22 cellular contexts compared by ENCODE assay signal in the genomic region with DNA sequence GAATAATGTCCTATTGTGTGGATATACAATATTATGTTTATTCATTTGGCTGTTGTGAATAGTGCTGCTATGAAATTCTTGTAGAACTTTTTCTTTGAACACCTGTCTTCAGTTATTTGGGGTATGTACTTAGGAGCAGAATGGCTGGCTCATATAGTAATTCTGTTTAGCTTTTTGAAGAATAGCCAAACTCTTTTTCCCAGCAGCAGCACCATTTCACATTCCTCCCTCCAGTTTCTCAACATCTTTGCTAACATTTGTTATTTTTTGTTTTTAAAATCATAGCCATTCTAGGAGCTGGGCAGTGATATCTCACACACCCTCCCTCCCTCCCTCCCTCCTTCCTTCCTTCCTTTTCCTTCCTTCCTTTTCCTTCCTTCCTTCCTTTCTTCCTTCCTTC.
"Had no signal": no experiment of that assay in that cellular context is flagged by ENCODE, and none has a peak within 500 bp of the region (broad histone marks: within the 10 kb centered on the region; RNA-seq: fewer than 3 reads in every experiment).

No MANE protein-coding gene starts in this region.

- H3K36me3 ChIP-seq: left ventricle myocardium inferior, ovary, right atrium auricular region, spleen, suprapubic skin, thoracic aorta, tibial artery, upper lobe of right lung had no signal

- H3K36me3 Mint-ChIP-seq: stimulated activated effector memory CD8-positive, alpha-beta T cell treated with anti-CD3 and anti-CD28 coated beads, Interleukin-12 subunit alpha, Interleukin-12 subunit beta, amount 100 ng/mL, for 72 hours had no signal

- H3K27me3 Mint-ChIP-seq: progenitor cell of endocrine pancreas had no signal

- H3K4me1 Mint-ChIP-seq: mesothelial cell of epicardium; naive B cell; stimulated activated effector memory CD8-positive, alpha-beta T cell treated with anti-CD3 and anti-CD28 coated beads, Interleukin-12 subunit alpha, Interleukin-12 subunit beta, amount 100 ng/mL, for 72 hours had no signal

- H3K4me3 Mint-ChIP-seq: mesothelial cell of epicardium; natural killer cell; stimulated activated effector memory CD8-positive, alpha-beta T cell treated with anti-CD3 and anti-CD28 coated beads, Interleukin-12 subunit alpha, Interleukin-12 subunit beta, amount 100 ng/mL, for 72 hours had no signal

- ATAC-seq: natural killer cell; sciatic nerve; stimulated activated effector memory CD8-positive, alpha-beta T cell treated with anti-CD3 and anti-CD28 coated beads, Interleukin-12 subunit alpha, Interleukin-12 subunit beta, amount 100 ng/mL, for 72 hours; upper lobe of right lung had no signal

- H2AFZ ChIP-seq: hepatocyte had no signal

- H3K4me2 ChIP-seq: hepatocyte had no signal

- H3K27ac ChIP-seq: hepatocyte, left ventricle myocardium inferior, ovary, right atrium auricular region, spleen, suprapubic skin, thoracic aorta, tibial artery, upper lobe of right lung had no signal

- H3K27ac Mint-ChIP-seq: mesothelial cell of epicardium; natural killer cell; progenitor cell of endocrine pancreas; stimulated activated effector memory CD8-positive, alpha-beta T cell treated with anti-CD3 and anti-CD28 coated beads, Interleukin-12 subunit alpha, Interleukin-12 subunit beta, amount 100 ng/mL, for 72 hours; stimulated activated naive CD8-positive, alpha-beta T cell treated with anti-CD3 and anti-CD28 coated beads, Interleukin-15, Interleukin-2, amounts not matched to agents 100 ng/mL and 50 ng/mL, for 24 hours had no signal

- H3K9me3 ChIP-seq: suprapubic skin had no signal

- H3K27me3 ChIP-seq: hepatocyte, ovary, right atrium auricular region, spleen, suprapubic skin, tibial artery, upper lobe of right lung had no signal

- H3K4me3 ChIP-seq: hepatocyte, left ventricle myocardium inferior, lung, ovary, right atrium auricular region, spleen, suprapubic skin, thoracic aorta, tibial artery, upper lobe of right lung had no signal

- H3K4me1 ChIP-seq: left ventricle myocardium inferior, right atrium auricular region, tibial artery, upper lobe of right lung had no signal

- DNase-seq: left ventricle myocardium inferior; mesendoderm; naive B cell; natural killer cell; ovary; small intestine; spleen; stimulated activated CD4-positive, alpha-beta T cell treated with anti-CD3 and anti-CD28 coated beads, Interleukin-4, amount 100 ng/mL, for 24 hours; stimulated activated naive CD4-positive, alpha-beta T cell; tibial artery; trophoblast cell; upper lobe of right lung had no signal
